8 cellular contexts compared by ENCODE assay signal in genomic region chr9:125700791-125701190, GRCh38. TPM values are rescaled to one million over a fixed set of nuclear protein-coding genes. Genes with fewer than 3 reads are reported as not detected.
DNase-seq lines count a peak whose midpoint lies in the region; ATAC-seq and TF ChIP-seq lines count a peak whose summit lies in the region.

No MANE protein-coding gene starts in this region.

- no peak for TF ChIP-seq CTCF in CD8-positive, alpha-beta T cell (IDR thresholded peaks at IDR 0.05)
- no peak for TF ChIP-seq CTCF in PC-9 (conservative IDR thresholded peaks at IDR 0.05)

- H3K27me3 ChIP-seq in CD8-positive, alpha-beta T cell (ENCODE audit: insufficient read depth, low read length): no peaks in the 10 kb centered on the region
- no peaks in the 10 kb centered on the region for H3K27me3 ChIP-seq in PC-9 (ENCODE audit: insufficient read depth, low read depth)

- CTCF ChIA-PET in CD8-positive, alpha-beta T cell (lab: Charles Lee): no interaction called here
- CTCF ChIA-PET in PC-9 (lab: Charles Lee): no interaction called here

- H3K27ac Mint-ChIP-seq in CD8-positive, alpha-beta T cell: no peak overlapping the region

- no peak overlapping the region for H3K4me3 ChIP-seq in CD8-positive, alpha-beta T cell (ENCODE audit: low read depth, low read length)
- H3K4me3 ChIP-seq in PC-9: no peak overlapping the region

- peaks cover 90% of the 10 kb centered on the region for H3K79me2 ChIP-seq in PC-9 (ENCODE audit: low read depth)

- peaks cover 54% of the 10 kb centered on the region for H3K4me1 Mint-ChIP-seq in CD8-positive, alpha-beta T cell (ENCODE audit: low read depth)

- H3K9me3 Mint-ChIP-seq in CD8-positive, alpha-beta T cell: no peaks in the 10 kb centered on the region

- H3K36me3 Mint-ChIP-seq in CD8-positive, alpha-beta T cell: peaks cover 20% of the 10 kb centered on the region

- H3K4me1 ChIP-seq in ES-I3 (ENCODE audit: insufficient read depth, low read length) (peaks cover 28% of the 10 kb centered on the region), PC-9 (replicated peaks; ENCODE audit: insufficient read depth) (peaks cover 9% of the 10 kb centered on the region; the same call in 1 of the 2 replicates)
- peaks cover 3% of the 10 kb centered on the region for H3K4me1 ChIP-seq in CD8-positive, alpha-beta T cell (ENCODE audit: insufficient read depth, low read length)

- no peaks in the 10 kb centered on the region for H3K27me3 Mint-ChIP-seq in CD8-positive, alpha-beta T cell (ENCODE audit: low read depth)

- no peak overlapping the region for H3K4me2 ChIP-seq in PC-9

- no peaks in the 10 kb centered on the region; the same call in 1 of the 2 replicates for H3F3A ChIP-seq in PC-9 (ENCODE audit: insufficient read depth, low read depth)

- H3K9ac ChIP-seq in ES-I3 (ENCODE audit: low read depth, low read length): peak overlapping the region; percentile 32; the same call in 1 of the 2 replicates

- peaks cover 11% of the 10 kb centered on the region for H4K20me1 ChIP-seq in PC-9 (ENCODE audit: insufficient read depth)

- H3K9me2 ChIP-seq in PC-9 (ENCODE audit: insufficient read depth): no peaks in the 10 kb centered on the region

- H3K4me3 Mint-ChIP-seq in CD8-positive, alpha-beta T cell: no peak overlapping the region

- no peak overlapping the region for H3K27ac ChIP-seq in CD8-positive, alpha-beta T cell (ENCODE audit: low read depth, low read length)
- no peak overlapping the region for H3K27ac ChIP-seq in PC-9

- intact Hi-C loops in CD8-positive, alpha-beta T cell (cut with DNase I, micrococcal nuclease): loop anchor here in 1 of 2 experiments (5.0 kb wide), 1 partner anchor 1283 kb away; the partner anchor contains the start of gene PSMB7
- intact Hi-C loops in PC-9 (cut with micrococcal nuclease; ENCODE audit: unreplicated experiment): no loop called here

- H2AFZ ChIP-seq in PC-9: no peak overlapping the region

- H3K36me3 ChIP-seq in ES-I3 (ENCODE audit: insufficient read depth, low read length): no peaks in the 10 kb centered on the region
- H3K36me3 ChIP-seq in CD8-positive, alpha-beta T cell (ENCODE audit: insufficient read depth, low read length): no peaks in the 10 kb centered on the region
- H3K36me3 ChIP-seq in PC-9 (ENCODE audit: low read depth): no peaks in the 10 kb centered on the region

- BruUV-seq in PC-9 (replicated peaks; lab: Mats Ljungman, UMichigan): no TSS peak

- POLR2A ChIA-PET in CD8-positive, alpha-beta T cell (lab: Charles Lee): no interaction called here
- POLR2A ChIA-PET in PC-9 (lab: Charles Lee; ENCODE audit: unreplicated experiment): no interaction called here

- ATAC-seq in GM19463 (IDR thresholded peaks at IDR 0.05; ENCODE audit: unreplicated experiment) (peak; percentile 91), HG03469 (IDR thresholded peaks at IDR 0.05; ENCODE audit: unreplicated experiment) (peak; percentile 73)
- ATAC-seq in CD8-positive, alpha-beta T cell: no peak

- no peaks in the 10 kb centered on the region for H3K9me3 ChIP-seq in ES-I3 (ENCODE audit: control insufficient read depth, insufficient read depth, low read length)
- no peaks in the 10 kb centered on the region for H3K9me3 ChIP-seq in CD8-positive, alpha-beta T cell (ENCODE audit: low read length)
- H3K9me3 ChIP-seq in PC-9 (ENCODE audit: insufficient read depth, low read depth): no peaks in the 10 kb centered on the region

- DNase-seq in dermis blood vessel endothelial cell (peak; percentile 33), NCI-H774 (lab: John Stamatoyannopoulos, UW) (no peak), NCI-H2029 (lab: John Stamatoyannopoulos, UW) (no peak), PC-9 (no peak)
- DNase-seq in CD8-positive, alpha-beta T cell: no peak

RNA-seq across cellular contexts. Expression of gene MAPKAP1, which starts 6.2 kb away (rescaled TPM):
- total RNA-seq in dermis blood vessel endothelial cell (82.5 and 84.4 TPM in 2 replicates), PC-9 (2021) (112 and 115 TPM in 2 replicates)
- total RNA-seq in CD8-positive, alpha-beta T cell: 10 to 100 TPM; 38.2 to 42.7 TPM

RNA-seq across cellular contexts. Expression of gene PBX3, which starts 46.4 kb away (rescaled TPM):
- total RNA-seq in dermis blood vessel endothelial cell (10.2 and 12.3 TPM in 2 replicates), PC-9 (2021) (12.0 and 18.3 TPM in 2 replicates)
- 10 to 100 TPM; 16.2 to 19.9 TPM for total RNA-seq in CD8-positive, alpha-beta T cell
